ENCODE assay signal across 11 cellular contexts in the genomic region with DNA sequence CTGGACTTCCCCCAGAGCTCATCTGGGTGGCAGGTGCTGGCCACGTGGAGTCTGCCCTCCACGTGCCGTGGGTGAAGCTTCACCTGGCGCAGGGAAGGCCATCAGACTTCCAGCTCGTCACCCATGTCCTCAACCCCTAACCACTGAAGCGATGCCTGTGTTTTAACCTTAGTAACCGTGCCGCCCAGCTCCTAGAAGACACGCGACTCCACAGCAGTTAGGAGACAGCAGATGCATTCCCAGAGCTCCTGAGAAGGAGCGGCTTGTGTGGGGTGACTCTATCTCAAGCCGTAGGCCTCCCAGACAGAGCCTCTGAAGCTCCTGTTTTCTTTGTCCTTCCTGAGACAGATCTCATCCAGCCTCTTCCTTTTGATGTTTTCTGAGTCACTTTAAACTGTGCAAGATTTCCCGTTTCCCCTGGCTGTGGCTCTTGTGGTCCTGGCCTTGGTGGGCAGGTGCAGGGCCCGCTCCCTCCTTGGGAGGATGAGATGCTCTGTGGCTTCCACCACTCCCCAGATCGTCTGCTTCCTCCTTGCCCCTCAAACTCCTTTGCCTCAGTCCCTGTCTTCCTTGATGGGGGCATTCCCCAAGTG. TPM values are rescaled to one million over a fixed set of nuclear protein-coding genes. Genes with fewer than 3 reads are reported as not detected.
A peak's percentile ranks its signal among the peaks of the same experiment; 100 is the strongest.
DNase-seq lines count a peak whose midpoint lies in the region; ATAC-seq, FAIRE-seq and TF ChIP-seq lines count a peak whose summit lies in the region.
"Had no signal": no experiment of that assay in that cellular context is flagged by ENCODE, and none has a peak within 500 bp of the region (broad histone marks: within the 10 kb centered on the region; RNA-seq: fewer than 3 reads in every experiment).

No MANE protein-coding gene starts in this region.

- H3K4me1 ChIP-seq in A549 (peaks cover 16% of the 10 kb centered on the region), Caco-2 (peaks cover 14% of the 10 kb centered on the region)

- H3K4me3 Mint-ChIP-seq in Caco-2 (ENCODE audit: unreplicated experiment), result no peak overlapping the region
- peak overlapping the region; percentile 24 for H3K4me3 Mint-ChIP-seq in activated naive CD8-positive, alpha-beta T cell
- no peak overlapping the region for H3K4me3 Mint-ChIP-seq in mesothelial cell of epicardium

- H3K27ac Mint-ChIP-seq in Caco-2 (ENCODE audit: unreplicated experiment) (peak overlapping the region; percentile 54), mesothelial cell of epicardium (peak overlapping the region; percentile 2)
- H3K27ac Mint-ChIP-seq in activated naive CD8-positive, alpha-beta T cell, result peak overlapping the region; percentile 94

- in situ Hi-C loops in ACHN (cut with HindIII; ENCODE audit: low pct_ligation_motif_present, low pct_unique_long_range_greater_than_20kb, low sequenced_read_pairs), result no loop called here

- no peak for TF ChIP-seq EP300 in A549 (IDR thresholded peaks at IDR 0.05)

- CTCF ChIA-PET in A549 (lab: Yijun Ruan, JAX) (interaction anchor here (1.0 to 3.7 kb wide), 6 partner anchors 10 to 49 kb away, joined by 3 to 20 read pairs (median 4); no protein-coding TSS in a partner anchor), Caco-2 (lab: Charles Lee) (interaction anchor here (0.7 kb wide), 1 partner anchor 16 kb away, joined by 3 read pairs; no protein-coding TSS in a partner anchor)

- no peak for FAIRE-seq in A549 (lab: Jason Lieb, UNC)
- FAIRE-seq: RCC 7860 had no signal

- H3K4me2 ChIP-seq in A549, result no peak overlapping the region

- H3K27me3 Mint-ChIP-seq in Caco-2 (ENCODE audit: insufficient read depth, unreplicated experiment) (no peaks in the 10 kb centered on the region), mesothelial cell of epicardium (ENCODE audit: low read depth) (no peaks in the 10 kb centered on the region)
- no peaks in the 10 kb centered on the region for H3K27me3 Mint-ChIP-seq in activated naive CD8-positive, alpha-beta T cell

- H3K27ac ChIP-seq in A549, result peak overlapping the region; percentile 21 to 99; a peak in 4 of 6 replicates

- TF ChIP-seq CTCF in A549 (IDR thresholded peaks at IDR 0.05), result no peak
- TF ChIP-seq CTCF in Caco-2 (IDR thresholded peaks at IDR 0.05; ENCODE audit: insufficient read depth in 1 of 2, low read depth in 1 of 2, low read length in 1 of 2, severe bottlenecking in 1 of 2, unreplicated experiment in 1 of 2), result no peak
- TF ChIP-seq CTCF in mesothelial cell of epicardium (IDR thresholded peaks at IDR 0.05; ENCODE audit: unreplicated experiment), result no peak

- intact Hi-C loops in Caco-2 (cut with micrococcal nuclease; ENCODE audit: unreplicated experiment), result no loop called here

- H3K9me3 ChIP-seq in A549 (no peaks in the 10 kb centered on the region), Caco-2 (no peaks in the 10 kb centered on the region)

- POLR2A ChIA-PET in A549 (lab: Yijun Ruan, JAX), result interaction anchor here (0.9 kb wide), 1 partner anchor 10 kb away, joined by 3 read pairs; no protein-coding TSS in a partner anchor
- POLR2A ChIA-PET in Caco-2 (lab: Charles Lee), result no interaction called here

- no peak for TF ChIP-seq POLR2A in A549 (IDR thresholded peaks at IDR 0.05; ENCODE audit: low read length)

- H3K9me3 Mint-ChIP-seq in Caco-2 (ENCODE audit: unreplicated experiment) (no peaks in the 10 kb centered on the region), mesothelial cell of epicardium (no peaks in the 10 kb centered on the region)
- no peaks in the 10 kb centered on the region for H3K9me3 Mint-ChIP-seq in activated naive CD8-positive, alpha-beta T cell (ENCODE audit: low read depth)

- H3K27me3 ChIP-seq in Caco-2 (replicated peaks; ENCODE audit: control insufficient read depth, insufficient read depth, low read length), result no peaks in the 10 kb centered on the region

- WGBS in A549 (ENCODE audit: missing lambda C conversion rate), result 92% methylated on average over 15 of the region's 15 CpGs

- peaks cover 5% of the 10 kb centered on the region for H3K36me3 ChIP-seq in Caco-2 (ENCODE audit: control insufficient read depth, insufficient read depth, low read length)

- H3K36me3 Mint-ChIP-seq in Caco-2 (ENCODE audit: insufficient read depth, unreplicated experiment) (peaks cover 65% of the 10 kb centered on the region), mesothelial cell of epicardium (peaks cover 16% of the 10 kb centered on the region)
- no peaks in the 10 kb centered on the region for H3K36me3 Mint-ChIP-seq in activated naive CD8-positive, alpha-beta T cell

- TF ChIP-seq RAD21 in A549 (conservative IDR thresholded peaks at IDR 0.05 in 1 of 2, IDR thresholded peaks at IDR 0.05 in 1 of 2), result no peak

- ATAC-seq in A549, result no peak

- H3K4me1 Mint-ChIP-seq in Caco-2 (ENCODE audit: low read depth, unreplicated experiment) (peaks cover 13% of the 10 kb centered on the region), mesothelial cell of epicardium (peaks cover 22% of the 10 kb centered on the region)
- H3K4me1 Mint-ChIP-seq in activated naive CD8-positive, alpha-beta T cell (ENCODE audit: low read depth), result peaks cover 71% of the 10 kb centered on the region

- DNase-seq in A549 (ENCODE audit: low read depth in 1 of 2, low spot score in 1 of 2) (no peak), Caco-2 (no peak), mesothelial cell of epicardium (ENCODE audit: low spot score in 2 of 2, unreplicated experiment in 2 of 2) (no peak), ACHN (no peak), NCI-H1048 (lab: John Stamatoyannopoulos, UW) (no peak), medulla oblongata (ENCODE audit: extremely low spot score) (no peak), DMS153 (lab: John Stamatoyannopoulos, UW) (no peak)
- DNase-seq: left cardiac atrium, NCI-H2171 treated with DMSO at 0.1 percent for 48 hours had no signal

- H3K4me3 ChIP-seq in A549 (no peak overlapping the region), Caco-2 (ENCODE audit: low read depth, low read length) (no peak overlapping the region)

- BruUV-seq in Caco-2 (replicated peaks; lab: Mats Ljungman, UMichigan), result no TSS peak

TF ChIP-seq in A549, 52 proteins besides CTCF, POLR2A, EP300 and RAD21:
- no peak for TF ChIP-seq EHMT2 (IDR thresholded peaks at IDR 0.05; ENCODE audit: low read depth)
- TF ChIP-seq BHLHE40 (IDR thresholded peaks at IDR 0.05; ENCODE audit: low read depth, low read length), result no peak
- no peak for TF ChIP-seq ZC3H11A (IDR thresholded peaks at IDR 0.05)

RNA-seq across cellular contexts. Expression of gene AP5Z1, which starts 41.4 kb away (rescaled TPM):
- polyA plus RNA-seq in A549 (2011; rRNA removed) (6.8 and 7.1 TPM in 2 replicates), A549 (2017; fragmentation: RNase III; extraction: RNeasy Plus Mini Kit Qiagen cat#74134 plus additional on column Dnase treatment) (17.6 to 22.7 TPM (median 21.8 TPM) in 3 replicates)
- 16.4 and 24.3 TPM in 2 replicates for polyA plus RNA-seq in A549 (2012; cell fraction: cytosol; rRNA removed)
- polyA plus RNA-seq in A549 (2012; cell fraction: nucleus; rRNA removed), result 118 and 171 TPM in 2 replicates
- polyA minus RNA-seq in A549 (2011; rRNA and poly(A)+ RNA removed), result 4.6 and 6.7 TPM in 2 replicates
- total RNA-seq in Caco-2 (2022) (64.7 and 66.8 TPM in 2 replicates), mesothelial cell of epicardium (35.6 to 40.9 TPM (median 36.2 TPM) in 3 replicates)

RNA-seq across cellular contexts. Expression of gene FOXK1, which starts 51.9 kb away (rescaled TPM):
- 6.8 and 8.3 TPM in 2 replicates for polyA plus RNA-seq in A549 (2011; rRNA removed)
- polyA plus RNA-seq in A549 (2012; cell fraction: cytosol; rRNA removed), result 7.4 and 10.0 TPM in 2 replicates
- polyA plus RNA-seq in A549 (2012; cell fraction: nucleus; rRNA removed), result 27.5 and 29.2 TPM in 2 replicates
- 9.8 to 10.9 TPM (median 10.2 TPM) in 3 replicates for polyA plus RNA-seq in A549 (2017; fragmentation: RNase III; extraction: RNeasy Plus Mini Kit Qiagen cat#74134 plus additional on column Dnase treatment)
- 15.7 and 19.4 TPM in 2 replicates for polyA minus RNA-seq in A549 (2011; rRNA and poly(A)+ RNA removed)
- 50.8 and 51.2 TPM in 2 replicates for total RNA-seq in Caco-2 (2022)
- 54.6 to 57.3 TPM (median 56.7 TPM) in 3 replicates for total RNA-seq in mesothelial cell of epicardium

Comparison
In these comparisons a context has a peak if more than half of its experiments do, and no peak if none do; other contexts are left out.
1. H3K27ac Mint-ChIP-seq: peak in every context shown above with its lines; median percentile 94 in activated naive CD8-positive, alpha-beta T cell; 54 in Caco-2; 2 in mesothelial cell of epicardium.